In the genomic region with DNA sequence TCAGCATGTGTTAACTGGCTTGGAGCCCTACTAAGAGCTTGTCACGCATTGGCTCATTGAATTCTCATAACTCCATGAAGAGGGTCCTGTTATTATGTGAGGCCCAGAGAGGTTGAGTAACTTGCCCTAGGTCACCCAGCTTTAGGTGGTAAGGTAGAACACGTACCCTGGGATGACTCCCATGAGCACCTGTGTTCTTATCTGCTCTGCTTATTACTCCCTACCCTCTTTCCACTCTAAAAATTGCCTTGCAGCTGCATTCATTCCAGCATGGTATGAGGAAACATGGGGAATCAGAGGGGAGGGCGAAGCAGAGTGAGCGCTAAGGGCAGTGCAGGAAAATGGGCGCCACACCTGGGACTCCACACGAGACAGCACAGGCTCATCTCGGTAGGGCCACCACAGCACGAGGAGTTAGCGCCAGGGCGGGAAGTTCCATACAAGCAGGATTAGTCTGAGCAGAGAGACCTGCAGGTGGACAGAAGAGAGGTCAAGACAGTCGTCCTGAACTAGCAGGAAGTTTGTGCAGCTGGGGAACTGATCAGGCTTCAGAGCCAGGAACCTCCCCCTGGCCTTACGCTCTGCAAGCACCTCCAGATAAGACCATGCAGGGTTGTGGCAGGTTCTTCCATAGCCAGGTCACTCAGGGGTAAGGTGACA, we compare ENCODE assay signal across 30 cellular contexts. TPM values are rescaled to one million over a fixed set of nuclear protein-coding genes. Genes with fewer than 3 reads are reported as not detected.
DNase-seq lines count a peak whose midpoint lies in the region; ATAC-seq, FAIRE-seq and TF ChIP-seq lines count a peak whose summit lies in the region.
"Had no signal": no experiment of that assay in that cellular context is flagged by ENCODE, and none has a peak within 500 bp of the region (broad histone marks: within the 10 kb centered on the region; RNA-seq: fewer than 3 reads in every experiment).

No MANE protein-coding gene starts in this region.

- H3K79me2 ChIP-seq in K562 (ENCODE audit: control insufficient read depth, insufficient read depth, low read length), result no peaks in the 10 kb centered on the region
- H3K79me2 ChIP-seq: parathyroid adenoma had no signal

- CTCF ChIA-PET in K562 (lab: Yijun Ruan, JAX; ENCODE audit: low intra/inter-chr PET ratio), result interaction anchor here (1.9 to 4.7 kb wide), 3 partner anchors 47 to 591 kb away, joined by 10 to 54 read pairs (median 38); no protein-coding TSS in a partner anchor

- H3K4me1 ChIP-seq in K562 (replicated peaks in 1 of 2; ENCODE audit: control insufficient read depth in 2 of 2, insufficient read depth in 2 of 2, low read length in 2 of 2) (peaks cover 25 to 39% of the 10 kb centered on the region in 2 experiments; a peak in 4 of 5 replicates), stomach smooth muscle (ENCODE audit: control insufficient read depth, insufficient read depth, low read length) (peaks cover 39% of the 10 kb centered on the region)

- peak overlapping the region; percentile 61 for H2AFZ ChIP-seq in K562 (ENCODE audit: low read depth, low read length)

- intact Hi-C loops in K562 (cut with micrococcal nuclease) (loop anchor here (10.0 kb wide), 1 partner anchor 227 kb away; no protein-coding TSS in a partner anchor), cardiac septum (cut with DNase I) (loop anchor here (10.0 kb wide), 1 partner anchor 587 kb away; the partner anchor contains the start of genes HOXB7 and HOXB8)

- WGBS in K562 (ENCODE audit: insufficient coverage, low coverage, missing lambda C conversion rate), result 37% methylated on average over 12 of the region's 12 CpGs

- no peak for TF ChIP-seq EP300 in K562 (IDR thresholded peaks at IDR 0.05; ENCODE audit: low read length)

- H3K36me3 ChIP-seq in K562 (ENCODE audit: control insufficient read depth, insufficient read depth, low read length) (no peaks in the 10 kb centered on the region), stomach smooth muscle (ENCODE audit: control insufficient read depth in 2 of 2, insufficient read depth in 2 of 2, low read length in 2 of 2) (peaks cover 0 to 2% of the 10 kb centered on the region in 2 donors)

- H3K4me2 ChIP-seq in K562 (ENCODE audit: insufficient read depth, low read length), result peak overlapping the region; percentile 16

- peak; percentile 64 for FAIRE-seq in K562 (lab: Jason Lieb, UNC)

- H4K20me1 ChIP-seq in K562 (replicated peaks; ENCODE audit: control insufficient read depth, insufficient read depth, low read length), result no peaks in the 10 kb centered on the region

- no peak for ATAC-seq in K562
- no peak for ATAC-seq in omental fat pad (ENCODE audit: low FRiP score)
- no peak for ATAC-seq in GM18517 (IDR thresholded peaks at IDR 0.05; ENCODE audit: unreplicated experiment)
- ATAC-seq: activated CD8-positive, alpha-beta T cell treated with anti-CD3 and anti-CD28 coated beads, Interleukin-2, amount 10 ng/mL, durations not matched to agents 7 days and 5 days; left ventricle myocardium superior; stimulated activated memory B cell treated with anti-CD40 and anti-IgM and Interleukin-4, amounts not matched to agents 10 μg/mL and 1 μg/mL and 100 μg/mL, for 72 hours had no signal

- H3K27me3 ChIP-seq in K562 (ENCODE audit: control insufficient read depth in 2 of 2, insufficient read depth in 2 of 2, low read length in 2 of 2) (no peaks in the 10 kb centered on the region), stomach smooth muscle (ENCODE audit: control insufficient read depth in 1 of 2, insufficient read depth in 2 of 2, low read length in 2 of 2) (no peaks in the 10 kb centered on the region)
- H3K27me3 ChIP-seq: testis had no signal

- DNase-seq in NCI-H146 (lab: John Stamatoyannopoulos, UW), result peak; percentile 31
- DNase-seq in NCI-H146 treated with DMSO at 0.1 percent for 48 hours (lab: John Stamatoyannopoulos, UW; ENCODE audit: unreplicated experiment), result no peak
- peak in 1 of 4 experiments; percentile 51 for DNase-seq in K562 (ENCODE audit: extremely low read depth in 1 of 4, low spot score in 3 of 4)
- peak; percentile 85 for DNase-seq in mesenteric fat pad (ENCODE audit: low spot score)
- DNase-seq in cardiac septum (ENCODE audit: low spot score), result no peak
- DNase-seq in omental fat pad (ENCODE audit: low spot score), result no peak
- DNase-seq: 8988T; activated CD8-positive, alpha-beta T cell treated with anti-CD3 and anti-CD28 coated beads, Interleukin-2, amount 10 ng/mL, durations not matched to agents 7 days and 5 days; activated gamma-delta T cell; activated naive CD8-positive, alpha-beta T cell treated with anti-CD3 and anti-CD28 coated beads, Interleukin-2, amount 10 ng/mL, durations not matched to agents 7 days and 5 days; activated T-cell treated with anti-CD3 and anti-CD28 coated beads for 4 hours; CD4-positive, alpha-beta T cell; cerebellar nuclear complex; DMS 273 treated with DMSO at 0.1 percent for 48 hours; H7; KG1; left ventricle myocardium superior; NCI-H1417; NCI-H2081 treated with DMSO at 0.1 percent for 48 hours; NCI-H226; RPMI8226; stimulated activated CD4-positive, alpha-beta T cell treated with anti-CD3 and anti-CD28 coated beads, Interleukin-4, amount 100 ng/mL, for 4 hours; T-helper 2 cell; testis had no signal

- in situ Hi-C loops in K562 (cut with MboI), result loop anchor here (5.0 kb wide), 2 partner anchors 40 to 115 kb away; no protein-coding TSS in a partner anchor

- no peak overlapping the region for H3K4me3 ChIP-seq in K562
- no peak overlapping the region for H3K4me3 ChIP-seq in stomach smooth muscle (ENCODE audit: low read length in 2 of 2)
- H3K4me3 ChIP-seq: mucosa of descending colon, SK-N-MC, testis had no signal

- BruUV-seq in K562 (replicated peaks; lab: Mats Ljungman, UMichigan), result no TSS peak

- no peak for TF ChIP-seq POLR2A in K562 (conservative IDR thresholded peaks at IDR 0.05)

- no peak overlapping the region for H3K27ac ChIP-seq in K562 (ENCODE audit: extremely low read depth, low read depth, low read length)
- H3K27ac ChIP-seq in stomach smooth muscle (ENCODE audit: low read length), result peak overlapping the region; percentile 53
- H3K27ac ChIP-seq: parathyroid adenoma, SK-N-MC, testis had no signal

- H3K9me3 ChIP-seq in K562 (replicated peaks; ENCODE audit: control insufficient read depth, insufficient read depth, low read depth, low read length), result no peaks in the 10 kb centered on the region
- H3K9me3 ChIP-seq in stomach smooth muscle (ENCODE audit: control insufficient read depth in 2 of 2, low read length in 2 of 2), result no peaks in the 10 kb centered on the region
- H3K9me3 ChIP-seq: mucosa of descending colon, testis had no signal

- TF ChIP-seq RAD21 in K562 (CRISPR knock-in tag; conservative IDR thresholded peaks at IDR 0.05 in 1 of 2, IDR thresholded peaks at IDR 0.05 in 1 of 2), result no peak

- TF ChIP-seq CTCF in K562 (IDR thresholded peaks at IDR 0.05 in 2 of 3, conservative IDR thresholded peaks at IDR 0.05 in 1 of 3; ENCODE audit: insufficient read depth in 2 of 3, low read depth in 1 of 3, low read length in 3 of 3) (no peak), omental fat pad (IDR thresholded peaks at IDR 0.05) (no peak)

- H3K9ac ChIP-seq in K562 (ENCODE audit: insufficient read depth in 1 of 2, low read depth in 2 of 2, low read length in 2 of 2) (peak overlapping the region in 1 of 2 experiments; percentile 66; a peak in 1 of 4 replicates), stomach smooth muscle (ENCODE audit: low read length in 2 of 2) (peak overlapping the region in 1 of 2 donors; percentile 60)
- H3K9ac ChIP-seq: parathyroid adenoma had no signal

- POLR2A ChIA-PET in K562 (lab: Yijun Ruan, JAX), result interaction anchor here (0.6 to 2.1 kb wide), 9 partner anchors 16 to 718 kb away, joined by 3 to 16 read pairs (median 5); partner anchors contain the start of gene NFE2L1

- H3K9me1 ChIP-seq in K562 (ENCODE audit: control insufficient read depth, insufficient read depth, low read length), result no peaks in the 10 kb centered on the region

RNA-seq across cellular contexts. Expression of gene COPZ2, which starts 10.1 kb away (rescaled TPM):
- 0.46 TPM in 1 of 2 replicates, not detected in the other for total RNA-seq in K562 (2011; cell fraction: chromatin; rRNA removed; ENCODE audit: low replicate concordance)
- 0.66 TPM in 1 of 2 replicates, not detected in the other for total RNA-seq in K562 (2011; cell fraction: nucleolus; rRNA removed)
- 0.73 and 0.92 TPM in 2 replicates for total RNA-seq in K562 (2011; cell fraction: nucleoplasm; rRNA removed)
- total RNA-seq in K562 (2014; rRNA removed), result not detected in 2 replicates
- not detected in 2 replicates for total RNA-seq in K562 (2014; rRNA removed; fragmentation: Illumina TruSeq; extraction: Trizol)
- not detected in 2 replicates for total RNA-seq in K562 (2015; rRNA removed; fragmentation: Illumina TruSeq; extraction: Trizol)
- 0.49 TPM in 1 of 2 replicates, not detected in the other for total RNA-seq in K562 (2021)
- 0.14 and 0.22 TPM in 2 replicates for polyA plus RNA-seq in K562 (2011; rRNA removed)
- polyA plus RNA-seq in K562 (2011; cell fraction: cytosol; rRNA removed), result 0.13 TPM in 1 of 2 replicates, not detected in the other
- 0.52 and 1.4 TPM in 2 replicates for polyA plus RNA-seq in K562 (2011; cell fraction: nucleus; rRNA removed)
- 0.78 TPM in 1 of 2 replicates, not detected in the other for polyA plus RNA-seq in K562 (2012)
- polyA plus RNA-seq in K562 (2014; fragmentation: Illumina TruSeq; extraction: Trizol), result 0.21 TPM in 1 of 2 replicates, not detected in the other
- not detected for polyA plus RNA-seq in K562 (2014; fragmentation: Nextera tagmentation; extraction: Ambion mirVana)
- not detected in 2 replicates for polyA plus RNA-seq in K562 (2014; rRNA removed)
- polyA minus RNA-seq in K562 (2011; rRNA and poly(A)+ RNA removed), result not detected in 2 replicates
- not detected in 2 replicates for polyA minus RNA-seq in K562 (2011; cell fraction: cytosol; rRNA and poly(A)+ RNA removed)
- not detected in 2 replicates for polyA minus RNA-seq in K562 (2011; cell fraction: nucleus; rRNA and poly(A)+ RNA removed)
- 64.4 TPM for total RNA-seq in mesenteric fat pad
- total RNA-seq in cardiac septum, result 78.6 TPM
- total RNA-seq in omental fat pad, result 10 to 100 TPM; 43.8 to 61.8 (median 49.7) TPM
- total RNA-seq: H7 had no signal

RNA-seq across cellular contexts. Expression of gene NFE2L1, which starts 20.7 kb away (rescaled TPM):
- 97.0 and 141 TPM in 2 replicates for total RNA-seq in K562 (2011; cell fraction: chromatin; rRNA removed; ENCODE audit: low replicate concordance)
- 104 and 118 TPM in 2 replicates for total RNA-seq in K562 (2011; cell fraction: nucleolus; rRNA removed)
- 88.2 and 97.7 TPM in 2 replicates for total RNA-seq in K562 (2011; cell fraction: nucleoplasm; rRNA removed)
- total RNA-seq in K562 (2014; rRNA removed), result 18.6 and 22.0 TPM in 2 replicates
- total RNA-seq in K562 (2014; rRNA removed; fragmentation: Illumina TruSeq; extraction: Trizol), result 38.7 and 57.0 TPM in 2 replicates
- total RNA-seq in K562 (2015; rRNA removed; fragmentation: Illumina TruSeq; extraction: Trizol), result 39.7 and 40.5 TPM in 2 replicates
- 61.4 and 67.7 TPM in 2 replicates for total RNA-seq in K562 (2021)
- polyA plus RNA-seq in K562 (2011; rRNA removed), result 57.2 and 59.8 TPM in 2 replicates
- polyA plus RNA-seq in K562 (2011; cell fraction: cytosol; rRNA removed), result 41.0 and 52.4 TPM in 2 replicates
- polyA plus RNA-seq in K562 (2011; cell fraction: nucleus; rRNA removed), result 34.1 and 41.0 TPM in 2 replicates
- polyA plus RNA-seq in K562 (2012), result 109 and 147 TPM in 2 replicates
- 68.1 and 68.6 TPM in 2 replicates for polyA plus RNA-seq in K562 (2014; fragmentation: Illumina TruSeq; extraction: Trizol)
- 1 to 10 TPM; 2.0 to 2.8 TPM for polyA plus RNA-seq in K562 (2014; fragmentation: Nextera tagmentation; extraction: Ambion mirVana)
- 40.7 and 41.4 TPM in 2 replicates for polyA plus RNA-seq in K562 (2014; rRNA removed)
- polyA minus RNA-seq in K562 (2011; rRNA and poly(A)+ RNA removed), result 79.5 and 101 TPM in 2 replicates
- 31.0 and 35.6 TPM in 2 replicates for polyA minus RNA-seq in K562 (2011; cell fraction: cytosol; rRNA and poly(A)+ RNA removed)
- polyA minus RNA-seq in K562 (2011; cell fraction: nucleus; rRNA and poly(A)+ RNA removed), result 12.5 and 16.4 TPM in 2 replicates
- 171 TPM for total RNA-seq in mesenteric fat pad
- total RNA-seq in cardiac septum, result 604 TPM
- 100 to 1,000 TPM; 144 to 255 (median 168) TPM for total RNA-seq in omental fat pad

RNA-seq across cellular contexts. Expression of gene CDK5RAP3, which starts 56.5 kb away (rescaled TPM):
- total RNA-seq in K562 (2011; cell fraction: chromatin; rRNA removed; ENCODE audit: low replicate concordance), result 452 and 764 TPM in 2 replicates
- 478 and 540 TPM in 2 replicates for total RNA-seq in K562 (2011; cell fraction: nucleolus; rRNA removed)
- total RNA-seq in K562 (2011; cell fraction: nucleoplasm; rRNA removed), result 403 and 415 TPM in 2 replicates
- 85.0 and 91.5 TPM in 2 replicates for total RNA-seq in K562 (2014; rRNA removed)
- total RNA-seq in K562 (2014; rRNA removed; fragmentation: Illumina TruSeq; extraction: Trizol), result 70.8 and 71.7 TPM in 2 replicates
- 67.0 and 73.7 TPM in 2 replicates for total RNA-seq in K562 (2015; rRNA removed; fragmentation: Illumina TruSeq; extraction: Trizol)
- total RNA-seq in K562 (2021), result 113 and 131 TPM in 2 replicates
- polyA plus RNA-seq in K562 (2011; rRNA removed), result 132 and 208 TPM in 2 replicates
- polyA plus RNA-seq in K562 (2011; cell fraction: cytosol; rRNA removed), result 78.0 and 96.3 TPM in 2 replicates
- 1,392 and 1,556 TPM in 2 replicates for polyA plus RNA-seq in K562 (2011; cell fraction: nucleus; rRNA removed)
- 134 and 270 TPM in 2 replicates for polyA plus RNA-seq in K562 (2012)
- polyA plus RNA-seq in K562 (2014; fragmentation: Illumina TruSeq; extraction: Trizol), result 96.7 and 100 TPM in 2 replicates
- 10 to 100 TPM; 44.2 to 73.0 TPM for polyA plus RNA-seq in K562 (2014; fragmentation: Nextera tagmentation; extraction: Ambion mirVana)
- 152 and 202 TPM in 2 replicates for polyA plus RNA-seq in K562 (2014; rRNA removed)
- polyA minus RNA-seq in K562 (2011; rRNA and poly(A)+ RNA removed), result 81.6 and 111 TPM in 2 replicates
- polyA minus RNA-seq in K562 (2011; cell fraction: cytosol; rRNA and poly(A)+ RNA removed), result 35.1 and 37.0 TPM in 2 replicates
- polyA minus RNA-seq in K562 (2011; cell fraction: nucleus; rRNA and poly(A)+ RNA removed), result 206 and 291 TPM in 2 replicates
- 105 TPM for total RNA-seq in mesenteric fat pad
- total RNA-seq in cardiac septum, result 58.2 TPM
- total RNA-seq in omental fat pad, result 100 to 1,000 TPM in 2 of 4 donors, 10 to 100 TPM in 2; 72.4 to 156 (median 100) TPM

Comparison
In these comparisons a context has a peak if more than half of its experiments do, and no peak if none do; other contexts are left out.
1. DNase-seq: peak in NCI-H146 (single experiment) and mesenteric fat pad (single experiment); none in NCI-H146 treated with DMSO at 0.1 percent for 48 hours (single experiment), cardiac septum (single experiment) and omental fat pad (single experiment).
2. RNA of gene COPZ2, which starts 10.1 kb away (total RNA-seq): 78.6 TPM in cardiac septum (single experiment), 64.4 TPM in mesenteric fat pad (single experiment) and 43.8 to 61.8 TPM in omental fat pad; 0.46 to 0.92 TPM in K562; every median in the first group is over 10 times any median in the second.